In the genomic region with DNA sequence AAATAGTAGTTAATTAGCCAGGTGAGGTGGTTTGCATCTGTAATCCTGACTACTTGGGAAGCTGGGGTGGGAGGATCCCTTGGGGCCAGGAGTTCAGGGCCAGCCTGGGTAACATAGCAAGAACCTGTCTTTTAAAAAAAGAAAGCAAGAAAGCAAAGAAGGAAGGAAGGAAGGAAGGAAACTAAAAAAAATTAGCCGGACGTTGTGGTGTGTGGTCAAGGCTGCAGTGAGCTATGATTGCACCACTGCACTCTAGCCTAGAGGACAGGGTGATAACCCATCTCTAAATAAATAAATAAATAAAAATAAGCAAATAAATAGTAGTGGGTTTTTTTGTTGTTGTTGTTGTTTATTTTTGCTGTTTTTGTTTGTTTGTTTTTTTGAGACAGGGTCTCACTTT, we compare ENCODE assay signal across 1 cellular context.
TF ChIP-seq lines count a peak whose summit lies in the region.

No MANE protein-coding gene starts in this region.

TF ChIP-seq in IMR-90, 13 proteins besides CTCF, POLR2A, EP300 and RAD21 (continued from another document):
- TF ChIP-seq NFE2L2 (IDR thresholded peaks at IDR 0.05; ENCODE audit: low read depth, low read length) (no peak), MXI1 (IDR thresholded peaks at IDR 0.05; ENCODE audit: borderline replicate concordance, low read depth, low read length) (no peak), MAZ (IDR thresholded peaks at IDR 0.05; ENCODE audit: borderline replicate concordance, low read depth, low read length) (no peak), CHD1 (IDR thresholded peaks at IDR 0.05; ENCODE audit: low read depth, low read length) (no peak), RFX5 (IDR thresholded peaks at IDR 0.05; ENCODE audit: low read depth, low read length) (no peak), RCOR1 (IDR thresholded peaks at IDR 0.05; ENCODE audit: insufficient replicate concordance, low read length) (no peak), MAFK (IDR thresholded peaks at IDR 0.05; ENCODE audit: low read depth, low read length) (no peak), SMC3 (IDR thresholded peaks at IDR 0.05; ENCODE audit: low read depth, low read length) (no peak), CEBPB (IDR thresholded peaks at IDR 0.05; ENCODE audit: low read depth, low read length) (no peak)
- TF ChIP-seq, protein P1, sequence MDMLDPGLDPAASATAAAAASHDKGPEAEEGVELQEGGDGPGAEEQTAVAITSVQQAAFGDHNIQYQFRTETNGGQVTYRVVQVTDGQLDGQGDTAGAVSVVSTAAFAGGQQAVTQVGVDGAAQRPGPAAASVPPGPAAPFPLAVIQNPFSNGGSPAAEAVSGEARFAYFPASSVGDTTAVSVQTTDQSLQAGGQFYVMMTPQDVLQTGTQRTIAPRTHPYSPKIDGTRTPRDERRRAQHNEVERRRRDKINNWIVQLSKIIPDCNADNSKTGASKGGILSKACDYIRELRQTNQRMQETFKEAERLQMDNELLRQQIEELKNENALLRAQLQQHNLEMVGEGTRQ (IDR thresholded peaks at IDR 0.05; ENCODE audit: low read depth, low read length) = no peak
